ENCODE assay signal across 9 cellular contexts in genomic region chr12:127677537-127678131, GRCh38.
A peak's percentile ranks its signal among the peaks of the same experiment; 100 is the strongest.
DNase-seq lines count a peak whose midpoint lies in the region; ATAC-seq, FAIRE-seq and TF ChIP-seq lines count a peak whose summit lies in the region.
"Had no signal": no experiment of that assay in that cellular context is flagged by ENCODE, and none has a peak within 500 bp of the region (broad histone marks: within the 10 kb centered on the region; RNA-seq: fewer than 3 reads in every experiment).

No MANE protein-coding gene starts in this region.

- H3K4me3 ChIP-seq in AG10803 (ENCODE audit: low read length) (no peak overlapping the region), mammary epithelial cell (replicated peaks in 1 of 3; ENCODE audit: insufficient read depth in 1 of 3, low read depth in 2 of 3, low read length in 3 of 3) (no peak overlapping the region), kidney (ENCODE audit: low read length in 2 of 2) (no peak overlapping the region)

- CTCF ChIA-PET in mammary epithelial cell (lab: Charles Lee; ENCODE audit: low non-redundant PET): interaction anchor here (1.0 kb wide), 1 partner anchor 314 kb away, joined by 6 read pairs; no protein-coding TSS in a partner anchor

- peak; percentile 83 for DNase-seq in AG10803 (ENCODE audit: low read depth)
- peak; percentile 74 for DNase-seq in NCI-H1092 (lab: John Stamatoyannopoulos, UW)
- DNase-seq in T follicular helper cell (ENCODE audit: low read depth): peak; percentile 10
- peak; percentile 33 for DNase-seq in mammary epithelial cell
- peak; percentile 79 for DNase-seq in kidney
- peak; percentile 6 for DNase-seq in stimulated activated CD4-positive, alpha-beta T cell treated with anti-CD3 and anti-CD28 coated beads, Interleukin-2, amount 100 ng/mL, for 4 hours (ENCODE audit: low read depth)
- no peak for DNase-seq in effector CD4-positive, alpha-beta T cell

- in situ Hi-C loops in mammary epithelial cell (cut with MboI; ENCODE audit: low sequenced_read_pairs in 2 of 2): no loop called here

- H3K79me2 ChIP-seq in mammary epithelial cell (ENCODE audit: insufficient read depth, low read length): no peaks in the 10 kb centered on the region

- intact Hi-C loops in mammary epithelial cell (cut with micrococcal nuclease): no loop called here
- intact Hi-C loops in kidney (cut with DNase I): no loop called here

- TF ChIP-seq CTCF in AG10803 (conservative IDR thresholded peaks at IDR 0.05; ENCODE audit: low read length): peak; percentile 93
- peak; percentile 58 to 71 for TF ChIP-seq CTCF in mammary epithelial cell (conservative IDR thresholded peaks at IDR 0.05 in 1 of 2, IDR thresholded peaks at IDR 0.05 in 1 of 2; ENCODE audit: extremely low read depth in 1 of 2, insufficient read depth in 1 of 2, low read depth in 1 of 2, low read length in 2 of 2)
- peak; percentile 87 for TF ChIP-seq CTCF in kidney (IDR thresholded peaks at IDR 0.05; ENCODE audit: borderline replicate concordance, extremely low read depth, insufficient read depth)

- H3K9me3 ChIP-seq in mammary epithelial cell (replicated peaks; ENCODE audit: insufficient read depth, low read length): peaks cover 12% of the 10 kb centered on the region
- H3K9me3 ChIP-seq in kidney (ENCODE audit: control insufficient read depth in 1 of 2, low read length in 2 of 2): no peaks in the 10 kb centered on the region
- H3K9me3 ChIP-seq: neutrophil had no signal

- peak; percentile 68 for ATAC-seq in GM18909 (IDR thresholded peaks at IDR 0.05; ENCODE audit: poor library complexity, unreplicated experiment)

- H3K36me3 ChIP-seq in mammary epithelial cell (ENCODE audit: insufficient read depth, low read length) (no peaks in the 10 kb centered on the region), kidney (ENCODE audit: control insufficient read depth in 1 of 2, insufficient read depth in 2 of 2, low read length in 2 of 2) (no peaks in the 10 kb centered on the region)
- H3K36me3 ChIP-seq: neutrophil had no signal

- no peak overlapping the region for H3K27ac ChIP-seq in mammary epithelial cell (ENCODE audit: insufficient read depth, low read depth, low read length)
- no peak overlapping the region for H3K27ac ChIP-seq in kidney (ENCODE audit: low read depth in 2 of 2, low read length in 2 of 2)
- H3K27ac ChIP-seq: neutrophil had no signal

- 13% methylated on average over 10 of the region's 10 CpGs for WGBS in mammary epithelial cell (ENCODE audit: low coverage, missing lambda C conversion rate)

- dilution Hi-C loops in mammary epithelial cell (cut with HindIII; ENCODE audit: low sequenced_read_pairs): no loop called here

- no peaks in the 10 kb centered on the region for H3K27me3 ChIP-seq in mammary epithelial cell (ENCODE audit: insufficient read depth, low read length)
- H3K27me3 ChIP-seq: neutrophil had no signal

- BruUV-seq in mammary epithelial cell (replicated peaks; lab: Mats Ljungman, UMichigan): no TSS peak

- no peaks in the 10 kb centered on the region for H3K4me1 ChIP-seq in mammary epithelial cell (ENCODE audit: insufficient read depth, low read length)
- H3K4me1 ChIP-seq in kidney (ENCODE audit: control insufficient read depth in 1 of 2, insufficient read depth in 1 of 2, low read depth in 1 of 2, low read length in 2 of 2): peaks cover 0 to 3% of the 10 kb centered on the region in 2 donors

- H4K20me1 ChIP-seq in mammary epithelial cell (ENCODE audit: insufficient read depth, low read length): no peaks in the 10 kb centered on the region

- FAIRE-seq in kidney (lab: Jason Lieb, UNC): peak; percentile 50

- H3K9ac ChIP-seq in mammary epithelial cell (ENCODE audit: insufficient read depth, low read length) (no peak overlapping the region), kidney (ENCODE audit: low read length in 2 of 2) (no peak overlapping the region)

- H2AFZ ChIP-seq in mammary epithelial cell (ENCODE audit: low read depth, low read length): no peak overlapping the region

- H3K4me2 ChIP-seq in mammary epithelial cell (ENCODE audit: insufficient read depth, low read depth, low read length): no peak overlapping the region
